Comparison of ENCODE assay signal across 27 cellular contexts in the genomic region with DNA sequence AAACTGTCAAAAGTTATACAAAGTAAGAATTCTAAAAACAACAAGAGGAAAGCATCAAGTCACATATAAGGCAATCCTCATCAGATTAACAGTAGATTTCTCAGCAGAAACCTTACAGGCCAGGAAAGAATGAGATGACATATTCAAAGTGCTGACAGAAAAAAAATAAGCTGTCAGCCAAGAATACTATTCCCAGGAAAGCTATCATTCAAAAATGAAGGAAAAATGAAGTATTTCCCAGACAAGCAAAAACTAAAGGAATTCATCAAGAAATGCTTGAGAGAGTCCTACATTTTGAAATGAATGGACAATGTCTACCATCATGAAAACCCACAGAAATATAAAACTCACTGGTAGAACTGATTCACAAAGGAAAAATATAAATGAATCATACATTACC.
"Had no signal": no experiment of that assay in that cellular context is flagged by ENCODE, and none has a peak within 500 bp of the region (broad histone marks: within the 10 kb centered on the region; RNA-seq: fewer than 3 reads in every experiment).

No MANE protein-coding gene starts in this region.

- H3K4me3 ChIP-seq: colonic mucosa, coronary artery, dorsolateral prefrontal cortex, esophagus muscularis mucosa, esophagus squamous epithelium, gastrocnemius medialis, gastroesophageal sphincter, heart left ventricle, heart right ventricle, hepatocyte had no signal

- FAIRE-seq: endometrium, endothelial cell of umbilical vein had no signal

- H3K79me2 ChIP-seq: hepatocyte had no signal

- H3K27ac ChIP-seq: colonic mucosa, coronary artery, dorsolateral prefrontal cortex, epithelial cell of prostate, esophagus muscularis mucosa, esophagus squamous epithelium, foreskin keratinocyte, gastrocnemius medialis, gastroesophageal sphincter, heart left ventricle, heart right ventricle, hepatocyte had no signal

- ATAC-seq: effector memory CD8-positive, alpha-beta T cell; esophagus mucosa; foreskin keratinocyte; gastrocnemius medialis; gastroesophageal sphincter; heart left ventricle; heart right ventricle had no signal

- DNase-seq: colonic mucosa; cortex of kidney; dermis blood vessel endothelial cell; dorsolateral prefrontal cortex; effector CD4-positive, alpha-beta T cell; effector CD8-positive, alpha-beta T cell; effector memory CD4-positive, alpha-beta T cell; effector memory CD8-positive, alpha-beta T cell; endodermal cell; erythroblast; esophagus squamous epithelium; foreskin fibroblast; foreskin keratinocyte; foreskin melanocyte; gastrocnemius medialis; glutamatergic neuron; head of caudate nucleus; heart left ventricle; heart right ventricle had no signal

- H3K27me3 ChIP-seq: colonic mucosa, dorsolateral prefrontal cortex, esophagus muscularis mucosa, esophagus squamous epithelium, foreskin keratinocyte, gastrocnemius medialis, gastroesophageal sphincter, heart left ventricle, heart right ventricle, hepatocyte had no signal

- H2AFZ ChIP-seq: hepatocyte had no signal

- H3K9me3 ChIP-seq: colonic mucosa, esophagus squamous epithelium had no signal

- H3K36me3 ChIP-seq: colonic mucosa, esophagus muscularis mucosa, esophagus squamous epithelium, gastrocnemius medialis, gastroesophageal sphincter, heart left ventricle, heart right ventricle had no signal

- H3K4me2 ChIP-seq: hepatocyte had no signal

- H3K4me1 ChIP-seq: colonic mucosa, foreskin keratinocyte had no signal
